In genomic region chr10:62153191-62153590, GRCh38 we compare ENCODE assay signal across 17 cellular contexts.
DNase-seq lines count a peak whose midpoint lies in the region; ATAC-seq and TF ChIP-seq lines count a peak whose summit lies in the region.
"Had no signal": no experiment of that assay in that cellular context is flagged by ENCODE, and none has a peak within 500 bp of the region (broad histone marks: within the 10 kb centered on the region; RNA-seq: fewer than 3 reads in every experiment).

No MANE protein-coding gene starts in this region.

- no peaks in the 10 kb centered on the region for H3K27me3 ChIP-seq in IMR-90 (ENCODE audit: control insufficient read depth, insufficient read depth, low read length)
- no peaks in the 10 kb centered on the region for H3K27me3 ChIP-seq in left lung
- H3K27me3 ChIP-seq: BLaER1, SJSA1 had no signal

- dilution Hi-C loops in IMR-90 (cut with HindIII; ENCODE audit: low sequenced_read_pairs, unreplicated experiment): no loop called here

- WGBS in IMR-90 (ENCODE audit: extremely low coverage in 2 of 2, insufficient read length in 1 of 2), 2 experiments: 100% methylated on average over 1 of the region's 1 CpG; no CpG with 5 or more reads in 1 of the 2 experiments

- in situ Hi-C loops in IMR-90 (cut with MboI; ENCODE audit: low sequenced_read_pairs): no loop called here

- TF ChIP-seq RAD21 in IMR-90 (IDR thresholded peaks at IDR 0.05; ENCODE audit: low read length): no peak

- peak overlapping the region; percentile 60; the same call in 1 of the 3 replicates for H2BK15ac ChIP-seq in IMR-90 (ENCODE audit: low read depth, low read length)

- POLR2A ChIA-PET in IMR-90 (lab: Charles Lee; ENCODE audit: unreplicated experiment): no interaction called here

- no peak overlapping the region for H3K9ac ChIP-seq in IMR-90 (ENCODE audit: low read depth, low read length)
- H3K9ac ChIP-seq: BLaER1 had no signal

- peak overlapping the region; percentile 81 for H3K18ac ChIP-seq in IMR-90 (ENCODE audit: low read depth, low read length)

- intact Hi-C loops in IMR-90 (cut with micrococcal nuclease) (no loop called here), left lung (cut with DNase I) (no loop called here)

- H3K14ac ChIP-seq in IMR-90 (replicated peaks; ENCODE audit: low read depth, low read length): no peak overlapping the region

- H4K91ac ChIP-seq in IMR-90 (ENCODE audit: insufficient read depth, low read depth, low read length): no peak overlapping the region; the same call in 1 of the 2 replicates

- no peak for TF ChIP-seq POLR2A in IMR-90 (IDR thresholded peaks at IDR 0.05; ENCODE audit: low read depth, low read length)

- ATAC-seq in IMR-90 (ENCODE audit: low read depth) (peak; percentile 91), left lung (peak; percentile 62)

- no peak overlapping the region for H2AK9ac ChIP-seq in IMR-90 (replicated peaks; ENCODE audit: low read depth, low read length, poor library complexity)

- H3K56ac ChIP-seq in IMR-90 (ENCODE audit: extremely low read depth, insufficient read depth, low read length): no peak overlapping the region

- no peak overlapping the region for H3K4me2 ChIP-seq in IMR-90 (ENCODE audit: low read depth, low read length)
- H3K4me2 ChIP-seq: BLaER1 had no signal

- CTCF ChIA-PET in IMR-90 (lab: Yijun Ruan, JAX): no interaction called here

- peak overlapping the region; percentile 73 for H2BK120ac ChIP-seq in IMR-90 (ENCODE audit: low read depth, low read length)

- peak; percentile 50 for DNase-seq in AG09309 (ENCODE audit: low read depth)
- DNase-seq in IMR-90: peak; percentile 85
- peak; percentile 74 for DNase-seq in choroid plexus epithelial cell (ENCODE audit: low read depth)
- no peak for DNase-seq in left lung
- DNase-seq in NCI-H446 treated with DMSO at 0.1 percent for 48 hours (lab: John Stamatoyannopoulos, UW): no peak
- DNase-seq in DMS153 treated with DMSO at 0.1 percent for 48 hours (lab: John Stamatoyannopoulos, UW; ENCODE audit: unreplicated experiment): no peak
- no peak for DNase-seq in NCI-H446 (lab: John Stamatoyannopoulos, UW)
- DNase-seq in DMS79 (lab: John Stamatoyannopoulos, UW): no peak
- DNase-seq: DMS153; glutamatergic neuron; H7; NCI-H1092 treated with DMSO at 0.1 percent for 48 hours; nephron progenitor cell; stimulated activated CD4-positive, alpha-beta T cell treated with anti-CD3 and anti-CD28 coated beads, Interleukin-1b, Interleukin-23, amount 100 ng/mL, for 48 hours; substantia nigra had no signal

- TF ChIP-seq CTCF in AG09309 (IDR thresholded peaks at IDR 0.05; ENCODE audit: control insufficient read depth, insufficient read depth, low read depth, low read length, missing control alignments): no peak
- no peak for TF ChIP-seq CTCF in IMR-90 (conservative IDR thresholded peaks at IDR 0.05; ENCODE audit: low read depth, low read length)
- no peak for TF ChIP-seq CTCF in choroid plexus epithelial cell (conservative IDR thresholded peaks at IDR 0.05; ENCODE audit: low read depth, low read length)
- no peak for TF ChIP-seq CTCF in left lung (IDR thresholded peaks at IDR 0.05)

- H3K79me1 ChIP-seq in IMR-90 (ENCODE audit: low read depth in 1 of 2, low read length in 2 of 2): no peaks in the 10 kb centered on the region

- H3K4me1 ChIP-seq in IMR-90 (ENCODE audit: control insufficient read depth, insufficient read depth, low read length) (peaks cover 4% of the 10 kb centered on the region), left lung (peaks cover 9 to 13% of the 10 kb centered on the region in 2 donors)
- H3K4me1 ChIP-seq: SJSA1 had no signal

- H4K20me1 ChIP-seq in IMR-90 (ENCODE audit: insufficient read depth, low read length): no peaks in the 10 kb centered on the region
- H4K20me1 ChIP-seq: BLaER1 had no signal

- no TSS peak for BruUV-seq in IMR-90 (replicated peaks; lab: Mats Ljungman, UMichigan)

- no peaks in the 10 kb centered on the region for H3K9me1 ChIP-seq in IMR-90 (ENCODE audit: insufficient read depth, low read length)

- peak overlapping the region; percentile 78; the same call in 1 of the 2 replicates for H4K5ac ChIP-seq in IMR-90 (ENCODE audit: low read depth, low read length)

- no peak overlapping the region for H2AK5ac ChIP-seq in IMR-90 (ENCODE audit: low read depth, low read length)

- H3K9me3 ChIP-seq in IMR-90 (ENCODE audit: control insufficient read depth, insufficient read depth, low read length): peaks cover 2% of the 10 kb centered on the region; the same call in 1 of the 2 replicates
- peaks cover 0 to 2% of the 10 kb centered on the region in 2 donors for H3K9me3 ChIP-seq in left lung
- H3K9me3 ChIP-seq: SJSA1 had no signal

- no peak overlapping the region for H2BK20ac ChIP-seq in IMR-90 (ENCODE audit: low read depth, low read length)

- H2BK5ac ChIP-seq in IMR-90 (ENCODE audit: low read depth, low read length, poor library complexity, severe bottlenecking): peak overlapping the region; percentile 71

- no peak overlapping the region for H3K23ac ChIP-seq in IMR-90 (ENCODE audit: low read depth, low read length)

- H3K27ac ChIP-seq in IMR-90 (ENCODE audit: insufficient read depth, low read length) (peak overlapping the region; percentile 43; the same call in 1 of the 2 replicates), left lung (no peak overlapping the region)
- H3K27ac ChIP-seq: BLaER1, SJSA1 had no signal

- no peaks in the 10 kb centered on the region for H3K36me3 ChIP-seq in IMR-90 (ENCODE audit: control insufficient read depth, insufficient read depth, low read length)
- no peaks in the 10 kb centered on the region for H3K36me3 ChIP-seq in left lung
- H3K36me3 ChIP-seq: BLaER1, SJSA1 had no signal

- no peak overlapping the region; the same call in 1 of the 2 replicates for H3K4ac ChIP-seq in IMR-90 (ENCODE audit: low read depth, low read length)

- no peak overlapping the region for H2AFZ ChIP-seq in IMR-90 (replicated peaks; ENCODE audit: low read length, poor library complexity)

- no peak overlapping the region for H4K8ac ChIP-seq in IMR-90 (ENCODE audit: low read depth in 2 of 2, low read length in 2 of 2)

- H3K4me3 ChIP-seq in AG09309 (ENCODE audit: control insufficient read depth, low read depth, low read length): no peak overlapping the region
- H3K4me3 ChIP-seq in IMR-90 (ENCODE audit: insufficient read depth, low read depth, low read length): no peak overlapping the region
- H3K4me3 ChIP-seq in choroid plexus epithelial cell (ENCODE audit: low read depth, low read length): no peak overlapping the region
- H3K4me3 ChIP-seq in left lung: no peak overlapping the region
- H3K4me3 ChIP-seq: BLaER1, SJSA1 had no signal

TF ChIP-seq in IMR-90, 13 proteins besides CTCF, POLR2A, EP300 and RAD21:
- peak; percentile 81 for TF ChIP-seq NFE2L2 (IDR thresholded peaks at IDR 0.05; ENCODE audit: low read depth, low read length)
- no peak for TF ChIP-seq RCOR1 (IDR thresholded peaks at IDR 0.05; ENCODE audit: insufficient replicate concordance, low read length)
- peak; percentile 94 for TF ChIP-seq MAFK (IDR thresholded peaks at IDR 0.05; ENCODE audit: low read depth, low read length)
- peak; percentile 99 for TF ChIP-seq CEBPB (IDR thresholded peaks at IDR 0.05; ENCODE audit: low read depth, low read length)
TF ChIP-seq in IMR-90: peak in this region for 3.

Comparison
In these comparisons a context has a peak if more than half of its experiments do, and no peak if none do; other contexts are left out.
1. DNase-seq: peak in AG09309 (single experiment), IMR-90 (single experiment) and choroid plexus epithelial cell (single experiment); none in left lung (0 of 2), NCI-H446 treated with DMSO at 0.1 percent for 48 hours (single experiment), DMS153 treated with DMSO at 0.1 percent for 48 hours (single experiment), NCI-H446 (0 of 2) and DMS79 (single experiment).